Comparison of ENCODE assay signal across 10 cellular contexts in the genomic region with DNA sequence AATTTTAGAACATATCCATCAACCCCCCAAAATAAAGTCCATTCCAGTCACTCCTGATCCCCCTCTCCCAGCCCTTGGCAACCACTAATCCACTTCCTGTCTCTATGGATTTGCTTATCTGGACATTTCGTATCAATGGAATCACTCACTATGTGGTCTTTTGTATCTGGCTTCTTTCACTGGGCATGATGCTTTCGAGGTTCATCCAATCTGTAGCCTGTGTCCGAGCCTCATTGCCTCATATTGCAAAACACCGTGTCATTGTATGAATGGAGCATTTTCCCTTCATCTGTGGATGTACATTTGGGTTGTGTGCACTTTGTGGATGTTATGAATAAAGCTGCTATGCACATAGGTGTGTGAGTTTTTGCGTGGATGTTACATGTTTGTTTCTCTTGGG. TPM values are rescaled to one million over a fixed set of nuclear protein-coding genes. Genes with fewer than 3 reads are reported as not detected.
A peak's percentile ranks its signal among the peaks of the same experiment; 100 is the strongest.
DNase-seq lines count a peak whose midpoint lies in the region; ATAC-seq and TF ChIP-seq lines count a peak whose summit lies in the region.
"Had no signal": no experiment of that assay in that cellular context is flagged by ENCODE, and none has a peak within 500 bp of the region (broad histone marks: within the 10 kb centered on the region; RNA-seq: fewer than 3 reads in every experiment).

No MANE protein-coding gene starts in this region.

- H3K27ac ChIP-seq in CD8-positive, alpha-beta memory T cell (ENCODE audit: low read depth, low read length): no peak overlapping the region
- H3K27ac ChIP-seq in KMS-11: peak overlapping the region; percentile 94; the same call in 1 of the 2 replicates

- no peaks in the 10 kb centered on the region for H3K9me3 ChIP-seq in CD8-positive, alpha-beta memory T cell (ENCODE audit: low read length)
- H3K9me3 ChIP-seq: SJSA1 had no signal

- TF ChIP-seq CTCF in KMS-11 (conservative IDR thresholded peaks at IDR 0.05; ENCODE audit: low read depth, low read length): no peak
- no peak for TF ChIP-seq CTCF in mesothelial cell of epicardium (IDR thresholded peaks at IDR 0.05; ENCODE audit: unreplicated experiment)
- no peak for TF ChIP-seq CTCF in GM10248 (IDR thresholded peaks at IDR 0.05; ENCODE audit: control extremely low read depth, extremely low read depth, low read depth, missing control alignments)

- no peaks in the 10 kb centered on the region for H3K27me3 ChIP-seq in CD8-positive, alpha-beta memory T cell (ENCODE audit: insufficient read depth, low read length, poor library complexity, severe bottlenecking)
- H3K27me3 ChIP-seq in KMS-11 (ENCODE audit: insufficient read depth, low read depth): no peaks in the 10 kb centered on the region
- H3K27me3 ChIP-seq: SJSA1 had no signal

- H3K4me2 ChIP-seq in KMS-11: peak overlapping the region; percentile 67; the same call in 1 of the 2 replicates

- H3K27ac Mint-ChIP-seq in CD8-positive, alpha-beta memory T cell: peak overlapping the region; percentile 82 to 100 (median 98)
- no peak overlapping the region for H3K27ac Mint-ChIP-seq in activated T-helper 17 cell treated with anti-CD3 and anti-CD28 coated beads, Interleukin-2, amount 50 U/mL, for 72 hours
- H3K27ac Mint-ChIP-seq in mesothelial cell of epicardium: peak overlapping the region; percentile 98

- peak overlapping the region; percentile 83; the same call in 1 of the 2 replicates for H2AFZ ChIP-seq in KMS-11 (ENCODE audit: low read depth)

- peaks cover 34% of the 10 kb centered on the region for H3K4me1 ChIP-seq in CD8-positive, alpha-beta memory T cell (ENCODE audit: insufficient read depth, low read length)
- peaks cover 30% of the 10 kb centered on the region for H3K4me1 ChIP-seq in KMS-11 (ENCODE audit: low read depth, poor library complexity, severe bottlenecking)

- no peaks in the 10 kb centered on the region for H4K20me1 ChIP-seq in KMS-11 (ENCODE audit: insufficient read depth)

- H3K27me3 Mint-ChIP-seq in CD8-positive, alpha-beta memory T cell: peaks cover 0 to 7% of the 10 kb centered on the region in 2 donors
- H3K27me3 Mint-ChIP-seq in activated T-helper 17 cell treated with anti-CD3 and anti-CD28 coated beads, Interleukin-2, amount 50 U/mL, for 72 hours: no peaks in the 10 kb centered on the region
- no peaks in the 10 kb centered on the region for H3K27me3 Mint-ChIP-seq in mesothelial cell of epicardium (ENCODE audit: low read depth)

- H3K9me3 Mint-ChIP-seq in CD8-positive, alpha-beta memory T cell: peaks cover 0 to 1% (median 0%) of the 10 kb centered on the region in 5 donors
- peaks cover 4% of the 10 kb centered on the region for H3K9me3 Mint-ChIP-seq in activated T-helper 17 cell treated with anti-CD3 and anti-CD28 coated beads, Interleukin-2, amount 50 U/mL, for 72 hours
- no peaks in the 10 kb centered on the region for H3K9me3 Mint-ChIP-seq in mesothelial cell of epicardium

- DNase-seq in CD8-positive, alpha-beta memory T cell: no peak
- DNase-seq in mesothelial cell of epicardium (ENCODE audit: low spot score in 2 of 2, unreplicated experiment in 2 of 2) (no peak), AG08395 (ENCODE audit: low spot score) (no peak), GM10248 (ENCODE audit: extremely low spot score) (no peak), LoVo (ENCODE audit: low spot score) (no peak)

- peaks cover 0 to 33% (median 0%) of the 10 kb centered on the region in 3 donors for H3K36me3 Mint-ChIP-seq in CD8-positive, alpha-beta memory T cell
- peaks cover 33% of the 10 kb centered on the region for H3K36me3 Mint-ChIP-seq in activated T-helper 17 cell treated with anti-CD3 and anti-CD28 coated beads, Interleukin-2, amount 50 U/mL, for 72 hours (ENCODE audit: low read depth)
- H3K36me3 Mint-ChIP-seq in mesothelial cell of epicardium: peaks cover 6% of the 10 kb centered on the region

- H3K36me3 ChIP-seq in CD8-positive, alpha-beta memory T cell (ENCODE audit: insufficient read depth, low read length): no peaks in the 10 kb centered on the region
- H3K36me3 ChIP-seq in KMS-11 (ENCODE audit: insufficient read depth): no peaks in the 10 kb centered on the region

- POLR2A ChIA-PET in CD8-positive, alpha-beta memory T cell (lab: Charles Lee): interaction anchor here (0.6 kb wide), 1 partner anchor 487 kb away, joined by 6 read pairs; no protein-coding TSS in a partner anchor
- POLR2A ChIA-PET in GM10248 (lab: Yijun Ruan, JAX): no interaction called here

- no peak overlapping the region; the same call in 1 of the 2 replicates for H3K9ac ChIP-seq in KMS-11

- peaks cover 46 to 55% (median 52%) of the 10 kb centered on the region in 3 donors for H3K4me1 Mint-ChIP-seq in CD8-positive, alpha-beta memory T cell
- H3K4me1 Mint-ChIP-seq in activated T-helper 17 cell treated with anti-CD3 and anti-CD28 coated beads, Interleukin-2, amount 50 U/mL, for 72 hours: peaks cover 23% of the 10 kb centered on the region
- H3K4me1 Mint-ChIP-seq in mesothelial cell of epicardium: peaks cover 34% of the 10 kb centered on the region

- peak overlapping the region in 6 of 7 donors; percentile 71 to 96 (median 87) for H3K4me3 Mint-ChIP-seq in CD8-positive, alpha-beta memory T cell
- peak overlapping the region; percentile 81 for H3K4me3 Mint-ChIP-seq in activated T-helper 17 cell treated with anti-CD3 and anti-CD28 coated beads, Interleukin-2, amount 50 U/mL, for 72 hours
- peak overlapping the region; percentile 92 for H3K4me3 Mint-ChIP-seq in mesothelial cell of epicardium

- CTCF ChIA-PET in CD8-positive, alpha-beta memory T cell (lab: Charles Lee): no interaction called here
- CTCF ChIA-PET in GM10248 (lab: Yijun Ruan, JAX): no interaction called here

- H3K79me2 ChIP-seq in KMS-11 (ENCODE audit: insufficient read depth, low read depth): peaks cover 27% of the 10 kb centered on the region

- no peak overlapping the region for H3K4me3 ChIP-seq in CD8-positive, alpha-beta memory T cell (ENCODE audit: low read length)
- H3K4me3 ChIP-seq in KMS-11 (IDR thresholded peaks at IDR 0.05; ENCODE audit: insufficient read depth, low read depth, low read length): no peak overlapping the region

- ATAC-seq in activated T-helper 17 cell treated with anti-CD3 and anti-CD28 coated beads, Interleukin-2, amount 50 U/mL, for 72 hours (replicated peaks): no peak
- ATAC-seq in HG03095 (IDR thresholded peaks at IDR 0.05; ENCODE audit: unreplicated experiment): no peak

RNA-seq across cellular contexts. Expression of a gene that starts 1.4 kb away (rescaled TPM):
- total RNA-seq in CD8-positive, alpha-beta memory T cell: 10 to 100 TPM; 36.7 to 36.9 TPM
- polyA plus RNA-seq in CD8-positive, alpha-beta memory T cell: 14.4 TPM
- total RNA-seq in activated T-helper 17 cell treated with anti-CD3 and anti-CD28 coated beads, Interleukin-2, amount 50 U/mL, for 72 hours: 10 to 100 TPM; 51.5 to 64.3 TPM
- 53.7 to 54.9 TPM (median 53.9 TPM) in 3 replicates for total RNA-seq in mesothelial cell of epicardium

RNA-seq across cellular contexts. Expression of a gene that starts 4.2 kb away (rescaled TPM):
- total RNA-seq in CD8-positive, alpha-beta memory T cell: 10 to 100 TPM; 21.3 to 21.4 TPM
- 14.0 TPM for polyA plus RNA-seq in CD8-positive, alpha-beta memory T cell
- 10 to 100 TPM; 11.1 to 22.2 TPM for total RNA-seq in activated T-helper 17 cell treated with anti-CD3 and anti-CD28 coated beads, Interleukin-2, amount 50 U/mL, for 72 hours
- total RNA-seq in mesothelial cell of epicardium: 8.5 to 9.1 TPM (median 8.7 TPM) in 3 replicates

RNA-seq across cellular contexts. Expression of a gene that starts 21.5 kb away (rescaled TPM):
- not detected for total RNA-seq in CD8-positive, alpha-beta memory T cell
- polyA plus RNA-seq in CD8-positive, alpha-beta memory T cell: not detected
- not detected for total RNA-seq in activated T-helper 17 cell treated with anti-CD3 and anti-CD28 coated beads, Interleukin-2, amount 50 U/mL, for 72 hours
- not detected in 3 replicates for total RNA-seq in mesothelial cell of epicardium
- total RNA-seq: pulmonary artery endothelial cell, SJSA1 had no signal

RNA-seq across cellular contexts. Expression of a gene that starts 24.4 kb away (rescaled TPM):
- not detected for total RNA-seq in CD8-positive, alpha-beta memory T cell
- polyA plus RNA-seq in CD8-positive, alpha-beta memory T cell: 0.66 TPM
- 1 to 10 TPM in 1 of 2 donors, not detected in 1; 1.6 TPM for total RNA-seq in activated T-helper 17 cell treated with anti-CD3 and anti-CD28 coated beads, Interleukin-2, amount 50 U/mL, for 72 hours
- 0.60 TPM in 1 of 3 replicates, not detected in the others for total RNA-seq in mesothelial cell of epicardium
- total RNA-seq: pulmonary artery endothelial cell, SJSA1 had no signal

RNA-seq across cellular contexts. Expression of a gene that starts 34.3 kb away (rescaled TPM):
- 1 to 10 TPM; 1.0 to 1.2 TPM for total RNA-seq in CD8-positive, alpha-beta memory T cell
- 0.38 TPM for polyA plus RNA-seq in CD8-positive, alpha-beta memory T cell
- total RNA-seq in activated T-helper 17 cell treated with anti-CD3 and anti-CD28 coated beads, Interleukin-2, amount 50 U/mL, for 72 hours: 1 to 10 TPM; 2.1 to 4.0 TPM
- total RNA-seq in mesothelial cell of epicardium: 2.3 to 3.5 TPM (median 2.6 TPM) in 3 replicates
- total RNA-seq: pulmonary artery endothelial cell had no signal
